1 cellular context compared by ENCODE assay signal in genomic region chr17:1709971-1710806, GRCh38.
A peak's percentile ranks its signal among the peaks of the same experiment; 100 is the strongest.
TF ChIP-seq lines count a peak whose summit lies in the region.

TSS of gene TLCD2 (minus strand) at chr17:1710377. CDS start at chr17:1710242, 135 bp downstream.

TF ChIP-seq in HepG2, 621 proteins besides CTCF, POLR2A, EP300 and RAD21 (continued from another document and continues in another):
- TF ChIP-seq PATZ1 (CRISPR knock-in tag; IDR thresholded peaks at IDR 0.05) (peak; percentile 71; the same call in 1 of the 2 replicates), TBL1XR1 (IDR thresholded peaks at IDR 0.05; ENCODE audit: borderline replicate concordance, low read length, partially characterized antibody) (no peak), STAT5B (CRISPR knock-in tag; IDR thresholded peaks at IDR 0.05) (no peak), FOXJ3 (CRISPR knock-in tag; IDR thresholded peaks at IDR 0.05; ENCODE audit: borderline replicate concordance) (no peak), ZNF142 (CRISPR knock-in tag; IDR thresholded peaks at IDR 0.05) (no peak), HNF4A (CRISPR knock-in tag; IDR thresholded peaks at IDR 0.05) (peak; percentile 38), ZFX (CRISPR knock-in tag; IDR thresholded peaks at IDR 0.05; ENCODE audit: low read depth) (peak; percentile 26; the same call in 1 of the 2 replicates), ZFYVE20 (CRISPR knock-in tag; IDR thresholded peaks at IDR 0.05; ENCODE audit: borderline replicate concordance, low read depth) (no peak), MTF1 (CRISPR knock-in tag; IDR thresholded peaks at IDR 0.05) (no peak), CBFB (CRISPR knock-in tag; IDR thresholded peaks at IDR 0.05) (peak; percentile 47; the same call in 1 of the 2 replicates), ARNT2 (CRISPR knock-in tag; IDR thresholded peaks at IDR 0.05; ENCODE audit: low read depth) (peak; percentile 79; the same call in 1 of the 2 replicates), ZNF784 (CRISPR knock-in tag; IDR thresholded peaks at IDR 0.05; ENCODE audit: borderline replicate concordance) (no peak), HOXA5 (CRISPR knock-in tag; IDR thresholded peaks at IDR 0.05) (no peak), ZNF354B (CRISPR knock-in tag; IDR thresholded peaks at IDR 0.05) (no peak), ZNF224 (CRISPR knock-in tag; IDR thresholded peaks at IDR 0.05) (no peak), ZNF816 (CRISPR knock-in tag; IDR thresholded peaks at IDR 0.05; ENCODE audit: borderline replicate concordance) (no peak), BCL6 (CRISPR knock-in tag; IDR thresholded peaks at IDR 0.05) (peak; percentile 19; the same call in 1 of the 2 replicates), ZNF205 (CRISPR knock-in tag; IDR thresholded peaks at IDR 0.05) (0 out of 2 replicates have a peak, but pooled peaks have one; percentile 31), KAT2B (IDR thresholded peaks at IDR 0.05; ENCODE audit: borderline replicate concordance, low read depth, low read length) (no peak), SMARCC2 (IDR thresholded peaks at IDR 0.05) (no peak), ZNF589 (CRISPR knock-in tag; conservative IDR thresholded peaks at IDR 0.05) (0 out of 2 replicates have a peak, but pooled peaks have one; percentile 25), ISL2 (CRISPR knock-in tag; IDR thresholded peaks at IDR 0.05) (no peak), BCL3 (CRISPR knock-in tag; IDR thresholded peaks at IDR 0.05) (no peak), ZNF263 (CRISPR knock-in tag; IDR thresholded peaks at IDR 0.05) (no peak), CHD2 (IDR thresholded peaks at IDR 0.05; ENCODE audit: low read depth, low read length) (peak; percentile 38; the same call in 1 of the 2 replicates), HNRNPH1 (optimal IDR thresholded peaks at IDR 0.05; ENCODE audit: low read depth, low read length) (no peak), ZNF687 (CRISPR knock-in tag; IDR thresholded peaks at IDR 0.05) (peak; percentile 70; the same call in 1 of the 2 replicates), KDM2A (CRISPR knock-in tag; IDR thresholded peaks at IDR 0.05; ENCODE audit: borderline replicate concordance, low read depth) (peak; percentile 97)
- TF ChIP-seq, protein P1, sequence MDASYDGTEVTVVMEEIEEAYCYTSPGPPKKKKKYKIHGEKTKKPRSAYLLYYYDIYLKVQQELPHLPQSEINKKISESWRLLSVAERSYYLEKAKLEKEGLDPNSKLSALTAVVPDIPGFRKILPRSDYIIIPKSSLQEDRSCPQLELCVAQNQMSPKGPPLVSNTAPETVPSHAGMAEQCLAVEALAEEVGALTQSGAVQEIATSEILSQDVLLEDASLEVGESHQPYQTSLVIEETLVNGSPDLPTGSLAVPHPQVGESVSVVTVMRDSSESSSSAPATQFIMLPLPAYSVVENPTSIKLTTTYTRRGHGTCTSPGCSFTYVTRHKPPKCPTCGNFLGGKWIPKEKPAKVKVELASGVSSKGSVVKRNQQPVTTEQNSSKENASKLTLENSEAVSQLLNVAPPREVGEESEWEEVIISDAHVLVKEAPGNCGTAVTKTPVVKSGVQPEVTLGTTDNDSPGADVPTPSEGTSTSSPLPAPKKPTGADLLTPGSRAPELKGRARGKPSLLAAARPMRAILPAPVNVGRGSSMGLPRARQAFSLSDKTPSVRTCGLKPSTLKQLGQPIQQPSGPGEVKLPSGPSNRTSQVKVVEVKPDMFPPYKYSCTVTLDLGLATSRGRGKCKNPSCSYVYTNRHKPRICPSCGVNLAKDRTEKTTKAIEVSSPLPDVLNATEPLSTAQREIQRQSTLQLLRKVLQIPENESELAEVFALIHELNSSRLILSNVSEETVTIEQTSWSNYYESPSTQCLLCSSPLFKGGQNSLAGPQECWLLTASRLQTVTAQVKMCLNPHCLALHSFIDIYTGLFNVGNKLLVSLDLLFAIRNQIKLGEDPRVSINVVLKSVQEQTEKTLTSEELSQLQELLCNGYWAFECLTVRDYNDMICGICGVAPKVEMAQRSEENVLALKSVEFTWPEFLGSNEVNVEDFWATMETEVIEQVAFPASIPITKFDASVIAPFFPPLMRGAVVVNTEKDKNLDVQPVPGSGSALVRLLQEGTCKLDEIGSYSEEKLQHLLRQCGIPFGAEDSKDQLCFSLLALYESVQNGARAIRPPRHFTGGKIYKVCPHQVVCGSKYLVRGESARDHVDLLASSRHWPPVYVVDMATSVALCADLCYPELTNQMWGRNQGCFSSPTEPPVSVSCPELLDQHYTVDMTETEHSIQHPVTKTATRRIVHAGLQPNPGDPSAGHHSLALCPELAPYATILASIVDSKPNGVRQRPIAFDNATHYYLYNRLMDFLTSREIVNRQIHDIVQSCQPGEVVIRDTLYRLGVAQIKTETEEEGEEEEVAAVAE (CRISPR knock-in tag; IDR thresholded peaks at IDR 0.05; ENCODE audit: borderline replicate concordance) = no peak
- TF ChIP-seq, protein P2, sequence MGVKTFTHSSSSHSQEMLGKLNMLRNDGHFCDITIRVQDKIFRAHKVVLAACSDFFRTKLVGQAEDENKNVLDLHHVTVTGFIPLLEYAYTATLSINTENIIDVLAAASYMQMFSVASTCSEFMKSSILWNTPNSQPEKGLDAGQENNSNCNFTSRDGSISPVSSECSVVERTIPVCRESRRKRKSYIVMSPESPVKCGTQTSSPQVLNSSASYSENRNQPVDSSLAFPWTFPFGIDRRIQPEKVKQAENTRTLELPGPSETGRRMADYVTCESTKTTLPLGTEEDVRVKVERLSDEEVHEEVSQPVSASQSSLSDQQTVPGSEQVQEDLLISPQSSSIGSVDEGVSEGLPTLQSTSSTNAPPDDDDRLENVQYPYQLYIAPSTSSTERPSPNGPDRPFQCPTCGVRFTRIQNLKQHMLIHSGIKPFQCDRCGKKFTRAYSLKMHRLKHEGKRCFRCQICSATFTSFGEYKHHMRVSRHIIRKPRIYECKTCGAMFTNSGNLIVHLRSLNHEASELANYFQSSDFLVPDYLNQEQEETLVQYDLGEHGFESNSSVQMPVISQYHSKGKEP (CRISPR knock-in tag; IDR thresholded peaks at IDR 0.05) = 0 out of 2 replicates have a peak, but pooled peaks have one; percentile 23
- TF ChIP-seq, protein P3, sequence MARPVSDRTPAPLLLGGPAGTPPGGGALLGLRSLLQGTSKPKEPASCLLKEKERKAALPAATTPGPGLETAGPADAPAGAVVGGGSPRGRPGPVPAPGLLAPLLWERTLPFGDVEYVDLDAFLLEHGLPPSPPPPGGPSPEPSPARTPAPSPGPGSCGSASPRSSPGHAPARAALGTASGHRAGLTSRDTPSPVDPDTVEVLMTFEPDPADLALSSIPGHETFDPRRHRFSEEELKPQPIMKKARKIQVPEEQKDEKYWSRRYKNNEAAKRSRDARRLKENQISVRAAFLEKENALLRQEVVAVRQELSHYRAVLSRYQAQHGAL (CRISPR knock-in tag; IDR thresholded peaks at IDR 0.05; ENCODE audit: not compliant biosample characterization) = no peak
- TF ChIP-seq, protein P4, sequence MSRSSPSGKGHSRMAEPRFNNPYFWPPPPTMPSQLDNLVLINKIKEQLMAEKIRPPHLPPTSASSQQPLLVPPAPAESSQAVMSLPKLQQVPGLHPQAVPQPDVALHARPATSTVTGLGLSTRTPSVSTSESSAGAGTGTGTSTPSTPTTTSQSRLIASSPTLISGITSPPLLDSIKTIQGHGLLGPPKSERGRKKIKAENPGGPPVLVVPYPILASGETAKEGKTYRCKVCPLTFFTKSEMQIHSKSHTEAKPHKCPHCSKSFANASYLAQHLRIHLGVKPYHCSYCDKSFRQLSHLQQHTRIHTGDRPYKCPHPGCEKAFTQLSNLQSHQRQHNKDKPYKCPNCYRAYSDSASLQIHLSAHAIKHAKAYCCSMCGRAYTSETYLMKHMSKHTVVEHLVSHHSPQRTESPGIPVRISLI (CRISPR knock-in tag; IDR thresholded peaks at IDR 0.05; ENCODE audit: borderline replicate concordance) = no peak
- TF ChIP-seq, protein P5, sequence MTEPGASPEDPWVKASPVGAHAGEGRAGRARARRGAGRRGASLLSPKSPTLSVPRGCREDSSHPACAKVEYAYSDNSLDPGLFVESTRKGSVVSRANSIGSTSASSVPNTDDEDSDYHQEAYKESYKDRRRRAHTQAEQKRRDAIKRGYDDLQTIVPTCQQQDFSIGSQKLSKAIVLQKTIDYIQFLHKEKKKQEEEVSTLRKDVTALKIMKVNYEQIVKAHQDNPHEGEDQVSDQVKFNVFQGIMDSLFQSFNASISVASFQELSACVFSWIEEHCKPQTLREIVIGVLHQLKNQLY (CRISPR knock-in tag; IDR thresholded peaks at IDR 0.05) = no peak
